In the genomic region with DNA sequence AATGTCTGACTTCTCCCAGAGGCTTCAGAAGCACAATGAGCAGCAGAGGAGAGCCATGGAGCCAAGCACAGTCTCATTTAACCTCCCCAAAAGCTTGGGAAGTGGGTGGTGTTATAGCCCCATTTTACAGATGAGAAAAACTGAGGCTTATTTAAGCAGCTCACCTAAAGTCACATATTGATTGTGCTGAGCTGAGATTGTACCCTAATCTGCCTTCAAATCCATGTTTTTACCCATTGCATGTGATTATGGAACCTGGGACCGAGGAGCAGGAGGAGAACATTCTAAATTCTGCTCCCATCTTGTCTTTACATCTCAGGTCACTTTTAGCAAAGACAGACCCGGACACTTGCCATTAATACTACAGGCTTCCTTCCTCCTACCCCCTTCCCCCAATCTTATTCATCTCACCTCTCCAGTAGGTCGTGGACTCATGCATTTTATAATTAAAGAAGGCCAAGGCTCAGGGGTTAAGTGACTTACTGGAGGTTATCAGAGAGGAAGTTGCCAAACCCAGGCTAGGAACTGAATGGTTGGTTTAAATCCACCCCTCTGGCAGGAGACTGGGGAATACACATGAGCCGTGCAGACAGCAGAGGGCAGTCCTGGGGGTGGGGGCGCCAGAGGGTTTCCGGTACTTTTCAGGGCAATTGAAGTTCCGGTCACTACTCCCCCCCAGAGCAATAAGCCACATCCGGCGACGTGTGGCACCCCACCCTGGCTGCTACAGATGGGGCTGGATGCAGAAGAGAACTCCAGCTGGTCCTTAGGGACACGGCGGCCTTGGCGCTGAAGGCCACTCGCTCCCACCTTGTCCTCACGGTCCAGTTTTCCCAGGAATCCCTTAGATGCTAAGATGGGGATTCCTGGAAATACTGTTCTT, we compare ENCODE assay signal across 1 cellular context.
TF ChIP-seq lines count a peak whose summit lies in the region.

No MANE protein-coding gene starts in this region.

TF ChIP-seq in HepG2, 621 proteins besides CTCF, POLR2A, EP300 and RAD21 (continued from another document and continues in another):
- TF ChIP-seq, protein P1, sequence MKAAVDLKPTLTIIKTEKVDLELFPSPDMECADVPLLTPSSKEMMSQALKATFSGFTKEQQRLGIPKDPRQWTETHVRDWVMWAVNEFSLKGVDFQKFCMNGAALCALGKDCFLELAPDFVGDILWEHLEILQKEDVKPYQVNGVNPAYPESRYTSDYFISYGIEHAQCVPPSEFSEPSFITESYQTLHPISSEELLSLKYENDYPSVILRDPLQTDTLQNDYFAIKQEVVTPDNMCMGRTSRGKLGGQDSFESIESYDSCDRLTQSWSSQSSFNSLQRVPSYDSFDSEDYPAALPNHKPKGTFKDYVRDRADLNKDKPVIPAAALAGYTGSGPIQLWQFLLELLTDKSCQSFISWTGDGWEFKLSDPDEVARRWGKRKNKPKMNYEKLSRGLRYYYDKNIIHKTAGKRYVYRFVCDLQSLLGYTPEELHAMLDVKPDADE (CRISPR knock-in tag; IDR thresholded peaks at IDR 0.05): no peak
- no peak for TF ChIP-seq ZNF354B (CRISPR knock-in tag; IDR thresholded peaks at IDR 0.05)
- no peak for TF ChIP-seq ZNF569 (CRISPR knock-in tag; IDR thresholded peaks at IDR 0.05; ENCODE audit: borderline replicate concordance)
- TF ChIP-seq, protein P2, sequence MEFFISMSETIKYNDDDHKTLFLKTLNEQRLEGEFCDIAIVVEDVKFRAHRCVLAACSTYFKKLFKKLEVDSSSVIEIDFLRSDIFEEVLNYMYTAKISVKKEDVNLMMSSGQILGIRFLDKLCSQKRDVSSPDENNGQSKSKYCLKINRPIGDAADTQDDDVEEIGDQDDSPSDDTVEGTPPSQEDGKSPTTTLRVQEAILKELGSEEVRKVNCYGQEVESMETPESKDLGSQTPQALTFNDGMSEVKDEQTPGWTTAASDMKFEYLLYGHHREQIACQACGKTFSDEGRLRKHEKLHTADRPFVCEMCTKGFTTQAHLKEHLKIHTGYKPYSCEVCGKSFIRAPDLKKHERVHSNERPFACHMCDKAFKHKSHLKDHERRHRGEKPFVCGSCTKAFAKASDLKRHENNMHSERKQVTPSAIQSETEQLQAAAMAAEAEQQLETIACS (CRISPR knock-in tag; IDR thresholded peaks at IDR 0.05): no peak
- no peak for TF ChIP-seq ESRRA (CRISPR knock-in tag; IDR thresholded peaks at IDR 0.05; ENCODE audit: low read depth)
- TF ChIP-seq, protein P3, sequence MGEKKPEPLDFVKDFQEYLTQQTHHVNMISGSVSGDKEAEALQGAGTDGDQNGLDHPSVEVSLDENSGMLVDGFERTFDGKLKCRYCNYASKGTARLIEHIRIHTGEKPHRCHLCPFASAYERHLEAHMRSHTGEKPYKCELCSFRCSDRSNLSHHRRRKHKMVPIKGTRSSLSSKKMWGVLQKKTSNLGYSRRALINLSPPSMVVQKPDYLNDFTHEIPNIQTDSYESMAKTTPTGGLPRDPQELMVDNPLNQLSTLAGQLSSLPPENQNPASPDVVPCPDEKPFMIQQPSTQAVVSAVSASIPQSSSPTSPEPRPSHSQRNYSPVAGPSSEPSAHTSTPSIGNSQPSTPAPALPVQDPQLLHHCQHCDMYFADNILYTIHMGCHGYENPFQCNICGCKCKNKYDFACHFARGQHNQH (CRISPR knock-in tag; IDR thresholded peaks at IDR 0.05): peak; percentile 33
- TF ChIP-seq FIP1L1 (IDR thresholded peaks at IDR 0.05; ENCODE audit: borderline replicate concordance, insufficient read depth, low read depth, low read length): no peak
- TF ChIP-seq ZNF652 (CRISPR knock-in tag; IDR thresholded peaks at IDR 0.05; ENCODE audit: borderline replicate concordance, low read depth): peak; percentile 47
- TF ChIP-seq, protein P4, sequence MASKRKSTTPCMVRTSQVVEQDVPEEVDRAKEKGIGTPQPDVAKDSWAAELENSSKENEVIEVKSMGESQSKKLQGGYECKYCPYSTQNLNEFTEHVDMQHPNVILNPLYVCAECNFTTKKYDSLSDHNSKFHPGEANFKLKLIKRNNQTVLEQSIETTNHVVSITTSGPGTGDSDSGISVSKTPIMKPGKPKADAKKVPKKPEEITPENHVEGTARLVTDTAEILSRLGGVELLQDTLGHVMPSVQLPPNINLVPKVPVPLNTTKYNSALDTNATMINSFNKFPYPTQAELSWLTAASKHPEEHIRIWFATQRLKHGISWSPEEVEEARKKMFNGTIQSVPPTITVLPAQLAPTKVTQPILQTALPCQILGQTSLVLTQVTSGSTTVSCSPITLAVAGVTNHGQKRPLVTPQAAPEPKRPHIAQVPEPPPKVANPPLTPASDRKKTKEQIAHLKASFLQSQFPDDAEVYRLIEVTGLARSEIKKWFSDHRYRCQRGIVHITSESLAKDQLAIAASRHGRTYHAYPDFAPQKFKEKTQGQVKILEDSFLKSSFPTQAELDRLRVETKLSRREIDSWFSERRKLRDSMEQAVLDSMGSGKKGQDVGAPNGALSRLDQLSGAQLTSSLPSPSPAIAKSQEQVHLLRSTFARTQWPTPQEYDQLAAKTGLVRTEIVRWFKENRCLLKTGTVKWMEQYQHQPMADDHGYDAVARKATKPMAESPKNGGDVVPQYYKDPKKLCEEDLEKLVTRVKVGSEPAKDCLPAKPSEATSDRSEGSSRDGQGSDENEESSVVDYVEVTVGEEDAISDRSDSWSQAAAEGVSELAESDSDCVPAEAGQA (IDR thresholded peaks at IDR 0.05; ENCODE audit: low read depth): peak; percentile 45; the same call in 1 of the 2 replicates
- TF ChIP-seq, protein P4 (CRISPR knock-in tag; IDR thresholded peaks at IDR 0.05; ENCODE audit: borderline replicate concordance): no peak
- TF ChIP-seq ZNF552 (CRISPR knock-in tag; IDR thresholded peaks at IDR 0.05; ENCODE audit: borderline replicate concordance): no peak
- no peak for TF ChIP-seq MEIS2 (CRISPR knock-in tag; IDR thresholded peaks at IDR 0.05)
- TF ChIP-seq, protein P5, sequence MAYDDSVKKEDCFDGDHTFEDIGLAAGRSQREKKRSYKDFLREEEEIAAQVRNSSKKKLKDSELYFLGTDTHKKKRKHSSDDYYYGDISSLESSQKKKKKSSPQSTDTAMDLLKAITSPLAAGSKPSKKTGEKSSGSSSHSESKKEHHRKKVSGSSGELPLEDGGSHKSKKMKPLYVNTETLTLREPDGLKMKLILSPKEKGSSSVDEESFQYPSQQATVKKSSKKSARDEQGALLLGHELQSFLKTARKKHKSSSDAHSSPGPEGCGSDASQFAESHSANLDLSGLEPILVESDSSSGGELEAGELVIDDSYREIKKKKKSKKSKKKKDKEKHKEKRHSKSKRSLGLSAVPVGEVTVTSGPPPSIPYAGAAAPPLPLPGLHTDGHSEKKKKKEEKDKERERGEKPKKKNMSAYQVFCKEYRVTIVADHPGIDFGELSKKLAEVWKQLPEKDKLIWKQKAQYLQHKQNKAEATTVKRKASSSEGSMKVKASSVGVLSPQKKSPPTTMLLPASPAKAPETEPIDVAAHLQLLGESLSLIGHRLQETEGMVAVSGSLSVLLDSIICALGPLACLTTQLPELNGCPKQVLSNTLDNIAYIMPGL (CRISPR knock-in tag; IDR thresholded peaks at IDR 0.05; ENCODE audit: borderline replicate concordance in 1 of 2, low read depth in 1 of 2): peak; percentile 38 to 81; a peak in 3 of 4 replicates
- no peak for TF ChIP-seq PAWR (CRISPR knock-in tag; IDR thresholded peaks at IDR 0.05; ENCODE audit: borderline replicate concordance)
- TF ChIP-seq, protein P6, sequence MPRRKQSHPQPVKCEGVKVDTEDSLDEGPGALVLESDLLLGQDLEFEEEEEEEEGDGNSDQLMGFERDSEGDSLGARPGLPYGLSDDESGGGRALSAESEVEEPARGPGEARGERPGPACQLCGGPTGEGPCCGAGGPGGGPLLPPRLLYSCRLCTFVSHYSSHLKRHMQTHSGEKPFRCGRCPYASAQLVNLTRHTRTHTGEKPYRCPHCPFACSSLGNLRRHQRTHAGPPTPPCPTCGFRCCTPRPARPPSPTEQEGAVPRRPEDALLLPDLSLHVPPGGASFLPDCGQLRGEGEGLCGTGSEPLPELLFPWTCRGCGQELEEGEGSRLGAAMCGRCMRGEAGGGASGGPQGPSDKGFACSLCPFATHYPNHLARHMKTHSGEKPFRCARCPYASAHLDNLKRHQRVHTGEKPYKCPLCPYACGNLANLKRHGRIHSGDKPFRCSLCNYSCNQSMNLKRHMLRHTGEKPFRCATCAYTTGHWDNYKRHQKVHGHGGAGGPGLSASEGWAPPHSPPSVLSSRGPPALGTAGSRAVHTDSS (CRISPR knock-in tag; conservative IDR thresholded peaks at IDR 0.05): no peak
- TF ChIP-seq, protein P7, sequence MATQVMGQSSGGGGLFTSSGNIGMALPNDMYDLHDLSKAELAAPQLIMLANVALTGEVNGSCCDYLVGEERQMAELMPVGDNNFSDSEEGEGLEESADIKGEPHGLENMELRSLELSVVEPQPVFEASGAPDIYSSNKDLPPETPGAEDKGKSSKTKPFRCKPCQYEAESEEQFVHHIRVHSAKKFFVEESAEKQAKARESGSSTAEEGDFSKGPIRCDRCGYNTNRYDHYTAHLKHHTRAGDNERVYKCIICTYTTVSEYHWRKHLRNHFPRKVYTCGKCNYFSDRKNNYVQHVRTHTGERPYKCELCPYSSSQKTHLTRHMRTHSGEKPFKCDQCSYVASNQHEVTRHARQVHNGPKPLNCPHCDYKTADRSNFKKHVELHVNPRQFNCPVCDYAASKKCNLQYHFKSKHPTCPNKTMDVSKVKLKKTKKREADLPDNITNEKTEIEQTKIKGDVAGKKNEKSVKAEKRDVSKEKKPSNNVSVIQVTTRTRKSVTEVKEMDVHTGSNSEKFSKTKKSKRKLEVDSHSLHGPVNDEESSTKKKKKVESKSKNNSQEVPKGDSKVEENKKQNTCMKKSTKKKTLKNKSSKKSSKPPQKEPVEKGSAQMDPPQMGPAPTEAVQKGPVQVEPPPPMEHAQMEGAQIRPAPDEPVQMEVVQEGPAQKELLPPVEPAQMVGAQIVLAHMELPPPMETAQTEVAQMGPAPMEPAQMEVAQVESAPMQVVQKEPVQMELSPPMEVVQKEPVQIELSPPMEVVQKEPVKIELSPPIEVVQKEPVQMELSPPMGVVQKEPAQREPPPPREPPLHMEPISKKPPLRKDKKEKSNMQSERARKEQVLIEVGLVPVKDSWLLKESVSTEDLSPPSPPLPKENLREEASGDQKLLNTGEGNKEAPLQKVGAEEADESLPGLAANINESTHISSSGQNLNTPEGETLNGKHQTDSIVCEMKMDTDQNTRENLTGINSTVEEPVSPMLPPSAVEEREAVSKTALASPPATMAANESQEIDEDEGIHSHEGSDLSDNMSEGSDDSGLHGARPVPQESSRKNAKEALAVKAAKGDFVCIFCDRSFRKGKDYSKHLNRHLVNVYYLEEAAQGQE (IDR thresholded peaks at IDR 0.05; ENCODE audit: borderline replicate concordance in 1 of 2, low read depth in 1 of 2, low read length in 2 of 2): peak in 1 of 2 experiments; percentile 34; a peak in 1 of 4 replicates
- TF ChIP-seq, protein P8, sequence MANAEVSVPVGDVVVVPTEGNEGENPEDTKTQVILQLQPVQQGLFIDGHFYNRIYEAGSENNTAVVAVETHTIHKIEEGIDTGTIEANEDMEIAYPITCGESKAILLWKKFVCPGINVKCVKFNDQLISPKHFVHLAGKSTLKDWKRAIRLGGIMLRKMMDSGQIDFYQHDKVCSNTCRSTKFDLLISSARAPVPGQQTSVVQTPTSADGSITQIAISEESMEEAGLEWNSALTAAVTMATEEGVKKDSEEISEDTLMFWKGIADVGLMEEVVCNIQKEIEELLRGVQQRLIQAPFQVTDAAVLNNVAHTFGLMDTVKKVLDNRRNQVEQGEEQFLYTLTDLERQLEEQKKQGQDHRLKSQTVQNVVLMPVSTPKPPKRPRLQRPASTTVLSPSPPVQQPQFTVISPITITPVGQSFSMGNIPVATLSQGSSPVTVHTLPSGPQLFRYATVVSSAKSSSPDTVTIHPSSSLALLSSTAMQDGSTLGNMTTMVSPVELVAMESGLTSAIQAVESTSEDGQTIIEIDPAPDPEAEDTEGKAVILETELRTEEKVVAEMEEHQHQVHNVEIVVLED (CRISPR knock-in tag; IDR thresholded peaks at IDR 0.05; ENCODE audit: borderline replicate concordance): peak; percentile 19; the same call in 1 of the 2 replicates
- TF ChIP-seq ZNF737 (CRISPR knock-in tag; IDR thresholded peaks at IDR 0.05; ENCODE audit: borderline replicate concordance): no peak
- TF ChIP-seq ZFP1 (CRISPR knock-in tag; IDR thresholded peaks at IDR 0.05): no peak
- TF ChIP-seq, protein P9, sequence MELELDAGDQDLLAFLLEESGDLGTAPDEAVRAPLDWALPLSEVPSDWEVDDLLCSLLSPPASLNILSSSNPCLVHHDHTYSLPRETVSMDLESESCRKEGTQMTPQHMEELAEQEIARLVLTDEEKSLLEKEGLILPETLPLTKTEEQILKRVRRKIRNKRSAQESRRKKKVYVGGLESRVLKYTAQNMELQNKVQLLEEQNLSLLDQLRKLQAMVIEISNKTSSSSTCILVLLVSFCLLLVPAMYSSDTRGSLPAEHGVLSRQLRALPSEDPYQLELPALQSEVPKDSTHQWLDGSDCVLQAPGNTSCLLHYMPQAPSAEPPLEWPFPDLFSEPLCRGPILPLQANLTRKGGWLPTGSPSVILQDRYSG (CRISPR knock-in tag; IDR thresholded peaks at IDR 0.05): no peak
- TF ChIP-seq, protein P10, sequence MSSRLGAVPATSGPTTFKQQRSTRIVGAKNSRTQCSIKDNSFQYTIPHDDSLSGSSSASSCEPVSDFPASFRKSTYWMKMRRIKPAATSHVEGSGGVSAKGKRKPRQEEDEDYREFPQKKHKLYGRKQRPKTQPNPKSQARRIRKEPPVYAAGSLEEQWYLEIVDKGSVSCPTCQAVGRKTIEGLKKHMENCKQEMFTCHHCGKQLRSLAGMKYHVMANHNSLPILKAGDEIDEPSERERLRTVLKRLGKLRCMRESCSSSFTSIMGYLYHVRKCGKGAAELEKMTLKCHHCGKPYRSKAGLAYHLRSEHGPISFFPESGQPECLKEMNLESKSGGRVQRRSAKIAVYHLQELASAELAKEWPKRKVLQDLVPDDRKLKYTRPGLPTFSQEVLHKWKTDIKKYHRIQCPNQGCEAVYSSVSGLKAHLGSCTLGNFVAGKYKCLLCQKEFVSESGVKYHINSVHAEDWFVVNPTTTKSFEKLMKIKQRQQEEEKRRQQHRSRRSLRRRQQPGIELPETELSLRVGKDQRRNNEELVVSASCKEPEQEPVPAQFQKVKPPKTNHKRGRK (CRISPR knock-in tag; IDR thresholded peaks at IDR 0.05): no peak
- TF ChIP-seq SP140L (CRISPR knock-in tag; IDR thresholded peaks at IDR 0.05; ENCODE audit: borderline replicate concordance): no peak
- no peak for TF ChIP-seq MATR3 (CRISPR knock-in tag; IDR thresholded peaks at IDR 0.05)
- TF ChIP-seq ZNF788 (CRISPR knock-in tag; IDR thresholded peaks at IDR 0.05; ENCODE audit: borderline replicate concordance): no peak
